ENCODE assay signal across 11 cellular contexts in the genomic region with DNA sequence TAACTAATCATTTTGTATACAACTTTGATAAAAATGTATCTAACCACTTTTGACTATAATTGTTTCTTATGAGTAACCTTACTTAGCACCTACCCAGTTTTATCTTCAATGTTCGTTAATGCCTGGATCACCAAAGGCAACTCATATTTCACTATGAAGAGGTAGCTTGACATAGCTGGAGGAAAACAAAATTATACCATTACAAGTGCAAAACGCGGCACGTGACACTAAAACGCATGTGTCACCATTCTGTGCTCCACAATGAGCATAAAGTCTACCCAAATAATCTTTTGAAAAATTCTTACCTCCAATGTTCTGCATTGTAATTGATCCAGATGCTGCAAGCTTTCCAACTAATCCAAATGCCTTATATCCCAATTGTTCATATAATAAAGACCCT. TPM values are rescaled to one million over a fixed set of nuclear protein-coding genes. Genes with fewer than 3 reads are reported as not detected.
A peak's percentile ranks its signal among the peaks of the same experiment; 100 is the strongest.
DNase-seq lines count a peak whose midpoint lies in the region; ATAC-seq and TF ChIP-seq lines count a peak whose summit lies in the region.
"Had no signal": no experiment of that assay in that cellular context is flagged by ENCODE, and none has a peak within 500 bp of the region (broad histone marks: within the 10 kb centered on the region; RNA-seq: fewer than 3 reads in every experiment).

No MANE protein-coding gene starts in this region.

- no peaks in the 10 kb centered on the region for H3K27me3 Mint-ChIP-seq in stimulated activated naive CD8-positive, alpha-beta T cell treated with anti-CD3 and anti-CD28 coated beads, Interleukin-15, Interleukin-2, amounts not matched to agents 100 ng/mL and 50 ng/mL, for 24 hours
- H3K27me3 Mint-ChIP-seq in chondrocyte (ENCODE audit: low read depth): no peaks in the 10 kb centered on the region
- H3K27me3 Mint-ChIP-seq in nephron (ENCODE audit: low read depth): no peaks in the 10 kb centered on the region

- peak overlapping the region; percentile 17 for H3K4me3 Mint-ChIP-seq in stimulated activated naive CD8-positive, alpha-beta T cell treated with anti-CD3 and anti-CD28 coated beads, Interleukin-15, Interleukin-2, amounts not matched to agents 100 ng/mL and 50 ng/mL, for 24 hours
- H3K4me3 Mint-ChIP-seq in chondrocyte (ENCODE audit: unreplicated experiment) (peak overlapping the region; percentile 96), nephron (peak overlapping the region in 2 of 3 experiments; percentile 70 to 79)

- TF ChIP-seq CTCF in chondrocyte (IDR thresholded peaks at IDR 0.05) (no peak), nephron (IDR thresholded peaks at IDR 0.05; ENCODE audit: unreplicated experiment in 3 of 3) (no peak)

- peaks cover 95% of the 10 kb centered on the region for H3K36me3 Mint-ChIP-seq in stimulated activated naive CD8-positive, alpha-beta T cell treated with anti-CD3 and anti-CD28 coated beads, Interleukin-15, Interleukin-2, amounts not matched to agents 100 ng/mL and 50 ng/mL, for 24 hours (ENCODE audit: low read depth)
- H3K36me3 Mint-ChIP-seq in chondrocyte (ENCODE audit: low read depth) (peaks cover 82% of the 10 kb centered on the region), nephron (ENCODE audit: low read depth) (peaks cover 88% of the 10 kb centered on the region)

- H3K9me3 Mint-ChIP-seq in stimulated activated naive CD8-positive, alpha-beta T cell treated with anti-CD3 and anti-CD28 coated beads, Interleukin-15, Interleukin-2, amounts not matched to agents 100 ng/mL and 50 ng/mL, for 24 hours: no peaks in the 10 kb centered on the region
- no peaks in the 10 kb centered on the region for H3K9me3 Mint-ChIP-seq in chondrocyte (ENCODE audit: low read depth)
- no peaks in the 10 kb centered on the region for H3K9me3 Mint-ChIP-seq in nephron

- peaks cover 97% of the 10 kb centered on the region for H3K4me1 Mint-ChIP-seq in stimulated activated naive CD8-positive, alpha-beta T cell treated with anti-CD3 and anti-CD28 coated beads, Interleukin-15, Interleukin-2, amounts not matched to agents 100 ng/mL and 50 ng/mL, for 24 hours (ENCODE audit: low read depth)
- peaks cover 73% of the 10 kb centered on the region for H3K4me1 Mint-ChIP-seq in chondrocyte (ENCODE audit: low read depth)
- H3K4me1 Mint-ChIP-seq in nephron: peaks cover 64% of the 10 kb centered on the region

- no peak overlapping the region for H3K27ac Mint-ChIP-seq in stimulated activated naive CD8-positive, alpha-beta T cell treated with anti-CD3 and anti-CD28 coated beads, Interleukin-15, Interleukin-2, amounts not matched to agents 100 ng/mL and 50 ng/mL, for 24 hours
- peak overlapping the region; percentile 80 for H3K27ac Mint-ChIP-seq in chondrocyte (ENCODE audit: unreplicated experiment)
- peak overlapping the region in 2 of 3 experiments; percentile 10 to 59 for H3K27ac Mint-ChIP-seq in nephron

- no peak for ATAC-seq in stimulated activated naive CD8-positive, alpha-beta T cell treated with anti-CD3 and anti-CD28 coated beads, Interleukin-15, Interleukin-2, amounts not matched to agents 100 U/mL and 50 U/mL, for 24 hours
- ATAC-seq in HG03354 (IDR thresholded peaks at IDR 0.05; ENCODE audit: poor library complexity, severe bottlenecking, unreplicated experiment) (no peak), GM21717 (IDR thresholded peaks at IDR 0.05; ENCODE audit: unreplicated experiment) (no peak)

- DNase-seq in stimulated activated naive CD8-positive, alpha-beta T cell treated with anti-CD3 and anti-CD28 coated beads, Interleukin-15, Interleukin-2, amounts not matched to agents 100 U/mL and 50 U/mL, for 24 hours: no peak
- DNase-seq in chondrocyte (ENCODE audit: low spot score): no peak
- no peak for DNase-seq in activated CD4-positive, alpha-beta T cell treated with anti-CD3 and anti-CD28 coated beads, Interleukin-2, amount 50 U/mL, for 48 hours
- no peak for DNase-seq in NCI-H524 treated with DMSO at 0.1 percent for 48 hours (lab: John Stamatoyannopoulos, UW)
- DNase-seq: COR-L47; NCI-H446; stimulated activated CD4-positive, alpha-beta T cell treated with anti-CD3 and anti-CD28 coated beads, Interleukin-2, amount 100 ng/mL, for 24 hours had no signal

RNA-seq across cellular contexts. Expression of gene SLC38A2, which starts 5.8 kb away (rescaled TPM):
- total RNA-seq in chondrocyte: 580 to 614 TPM (median 596 TPM) in 3 replicates

Comparison
In these comparisons a context has a peak if more than half of its experiments do, and no peak if none do; other contexts are left out.
1. H3K4me3 Mint-ChIP-seq: peak in every context shown above with its lines; median percentile 96 in chondrocyte; 74 in nephron; 17 in stimulated activated naive CD8-positive, alpha-beta T cell treated with anti-CD3 and anti-CD28 coated beads, Interleukin-15, Interleukin-2, amounts not matched to agents 100 ng/mL and 50 ng/mL, for 24 hours.